Comparison of ENCODE assay signal across 19 cellular contexts in the genomic region with DNA sequence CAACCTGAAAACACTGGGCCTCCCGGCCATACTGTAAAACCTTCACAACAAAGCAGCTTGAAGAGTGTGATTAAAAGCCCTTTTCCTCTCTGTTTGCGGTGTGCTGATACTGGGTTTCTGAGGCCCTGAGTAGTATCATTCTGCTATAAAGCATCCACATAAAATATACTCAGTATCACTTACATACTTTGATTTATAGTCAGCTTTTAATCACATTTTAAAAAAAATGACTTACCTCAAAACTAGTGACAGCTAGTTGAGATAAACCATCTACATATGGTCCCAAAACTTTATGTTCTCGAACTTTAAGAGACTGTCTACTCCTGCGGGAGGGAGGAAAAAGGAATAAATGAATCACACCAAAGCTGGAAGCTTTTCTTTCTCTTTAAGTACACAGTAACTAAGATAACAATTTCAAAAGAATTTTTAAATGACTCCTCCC.
DNase-seq lines count a peak whose midpoint lies in the region; ATAC-seq and TF ChIP-seq lines count a peak whose summit lies in the region.
"Had no signal": no experiment of that assay in that cellular context is flagged by ENCODE, and none has a peak within 500 bp of the region (broad histone marks: within the 10 kb centered on the region; RNA-seq: fewer than 3 reads in every experiment).

No MANE protein-coding gene starts in this region.

- peaks cover 8% of the 10 kb centered on the region for H3K27me3 Mint-ChIP-seq in T-helper 2 cell treated with Interferon-gamma antibody and Interleukin-4, amounts not matched to agents 5 μg/mL and 100 μg/mL, for 36 hours (ENCODE audit: low read depth)
- H3K27me3 Mint-ChIP-seq: naive B cell, progenitor cell of endocrine pancreas had no signal

- H3K9me3 ChIP-seq in left lung (no peaks in the 10 kb centered on the region), aorta (ENCODE audit: control insufficient read depth, low read length) (no peaks in the 10 kb centered on the region), right atrium auricular region (no peaks in the 10 kb centered on the region)

- H3K27ac ChIP-seq in KMS-11 (peak overlapping the region; percentile 37; the same call in 1 of the 2 replicates), left lung (peak overlapping the region; percentile 30 to 53), aorta (ENCODE audit: low read depth in 1 of 2, low read length in 2 of 2) (peak overlapping the region; percentile 63 to 74), right atrium auricular region (peak overlapping the region in 1 of 2 donors; percentile 14)
- H3K27ac ChIP-seq: C4-2B had no signal

- intact Hi-C loops in left lung (cut with DNase I) (no loop called here), aorta (cut with DNase I) (loop anchor here in 1 of 2 donors (5.0 to 10.0 kb wide), 2 partner anchors 136 to 193 kb away; partner anchors contain the start of gene KIF13A)

- no peak overlapping the region for H3K9ac ChIP-seq in KMS-11

- peak overlapping the region; percentile 38 for H3K4me2 ChIP-seq in KMS-11
- H3K4me2 ChIP-seq: GM23338 had no signal

- no peaks in the 10 kb centered on the region for H4K20me1 ChIP-seq in KMS-11 (ENCODE audit: insufficient read depth)

- no peak overlapping the region for H3K27ac Mint-ChIP-seq in T-helper 2 cell treated with Interferon-gamma antibody and Interleukin-4, amounts not matched to agents 5 μg/mL and 100 μg/mL, for 36 hours
- H3K27ac Mint-ChIP-seq: activated CD8-positive, alpha-beta memory T cell treated with anti-CD3 and anti-CD28 coated beads, Interleukin-2, amount 10 ng/mL, durations not matched to agents 7 days and 5 days; GM23338; progenitor cell of endocrine pancreas; T-cell had no signal

- WGBS in aorta, 2 donors, result 8 to 10% methylated on average over 4 of the region's 4 CpGs

- H3K9me3 Mint-ChIP-seq in T-helper 2 cell treated with Interferon-gamma antibody and Interleukin-4, amounts not matched to agents 5 μg/mL and 100 μg/mL, for 36 hours, result no peaks in the 10 kb centered on the region
- H3K9me3 Mint-ChIP-seq: GM23338, naive B cell, T-cell had no signal

- no peak overlapping the region for H3K4me3 ChIP-seq in KMS-11 (IDR thresholded peaks at IDR 0.05; ENCODE audit: insufficient read depth, low read depth, low read length)
- no peak overlapping the region for H3K4me3 ChIP-seq in choroid plexus epithelial cell (ENCODE audit: low read depth, low read length)
- H3K4me3 ChIP-seq in left lung, result no peak overlapping the region
- H3K4me3 ChIP-seq in aorta (ENCODE audit: low read length in 2 of 2), result no peak overlapping the region
- no peak overlapping the region for H3K4me3 ChIP-seq in right atrium auricular region
- H3K4me3 ChIP-seq: GM23338 had no signal

- H3K4me3 Mint-ChIP-seq in T-helper 2 cell treated with Interferon-gamma antibody and Interleukin-4, amounts not matched to agents 5 μg/mL and 100 μg/mL, for 36 hours, result no peak overlapping the region
- H3K4me3 Mint-ChIP-seq: activated CD8-positive, alpha-beta memory T cell treated with anti-CD3 and anti-CD28 coated beads, Interleukin-2, amount 10 ng/mL, durations not matched to agents 7 days and 5 days; GM23338; naive B cell; T-cell had no signal

- ATAC-seq in left lung (peak; percentile 81), aorta (ENCODE audit: low FRiP score) (no peak)
- ATAC-seq: activated CD8-positive, alpha-beta memory T cell treated with anti-CD3 and anti-CD28 coated beads, Interleukin-2, amount 10 ng/mL, durations not matched to agents 7 days and 5 days; GM23338; left lobe of liver; T-cell had no signal

- H3K79me2 ChIP-seq in KMS-11 (ENCODE audit: insufficient read depth, low read depth), result no peaks in the 10 kb centered on the region

- H3K4me1 Mint-ChIP-seq in T-helper 2 cell treated with Interferon-gamma antibody and Interleukin-4, amounts not matched to agents 5 μg/mL and 100 μg/mL, for 36 hours (ENCODE audit: low read depth), result no peaks in the 10 kb centered on the region
- H3K4me1 Mint-ChIP-seq: activated CD8-positive, alpha-beta memory T cell treated with anti-CD3 and anti-CD28 coated beads, Interleukin-2, amount 10 ng/mL, durations not matched to agents 7 days and 5 days; GM23338; naive B cell; T-cell had no signal

- H3K4me1 ChIP-seq in KMS-11 (ENCODE audit: low read depth, poor library complexity, severe bottlenecking) (peaks cover 27% of the 10 kb centered on the region), left lung (peaks cover 8 to 9% of the 10 kb centered on the region in 2 donors), aorta (ENCODE audit: control insufficient read depth in 1 of 2, insufficient read depth in 2 of 2, low read length in 2 of 2) (peaks cover 1 to 4% of the 10 kb centered on the region in 2 donors), right atrium auricular region (peaks cover 0 to 13% of the 10 kb centered on the region in 2 donors)

- no peaks in the 10 kb centered on the region for H3K36me3 Mint-ChIP-seq in T-helper 2 cell treated with Interferon-gamma antibody and Interleukin-4, amounts not matched to agents 5 μg/mL and 100 μg/mL, for 36 hours (ENCODE audit: low read depth)
- H3K36me3 Mint-ChIP-seq: activated CD8-positive, alpha-beta memory T cell treated with anti-CD3 and anti-CD28 coated beads, Interleukin-2, amount 10 ng/mL, durations not matched to agents 7 days and 5 days; T-cell had no signal

- no peaks in the 10 kb centered on the region for H3K27me3 ChIP-seq in KMS-11 (ENCODE audit: insufficient read depth, low read depth)
- H3K27me3 ChIP-seq in left lung, result no peaks in the 10 kb centered on the region
- no peaks in the 10 kb centered on the region for H3K27me3 ChIP-seq in aorta (ENCODE audit: control insufficient read depth in 1 of 2, insufficient read depth in 2 of 2, low read length in 1 of 2)
- H3K27me3 ChIP-seq in right atrium auricular region, result no peaks in the 10 kb centered on the region

- TF ChIP-seq CTCF in KMS-11 (conservative IDR thresholded peaks at IDR 0.05; ENCODE audit: low read depth, low read length) (no peak), choroid plexus epithelial cell (conservative IDR thresholded peaks at IDR 0.05; ENCODE audit: low read depth, low read length) (no peak), left lung (IDR thresholded peaks at IDR 0.05) (no peak), right atrium auricular region (IDR thresholded peaks at IDR 0.05) (no peak)

- DNase-seq in choroid plexus epithelial cell (ENCODE audit: low read depth) (peak; percentile 58), left lung (no peak), aorta (no peak), right atrium auricular region (ENCODE audit: low spot score) (no peak), NCI-H1417 (lab: John Stamatoyannopoulos, UW) (no peak)
- no peak for DNase-seq in T-helper 2 cell treated with Interferon-gamma antibody and Interleukin-4, amounts not matched to agents 5 μg/mL and 100 μg/mL, for 36 hours (ENCODE audit: low spot score)
- DNase-seq: activated CD4-positive, CD25-positive, alpha-beta regulatory T cell; activated CD8-positive, alpha-beta memory T cell treated with anti-CD3 and anti-CD28 coated beads, Interleukin-2, amount 10 ng/mL, durations not matched to agents 7 days and 5 days; activated naive CD4-positive, alpha-beta T cell; DMS79 treated with DMSO at 0.1 percent for 48 hours; naive B cell; NCI-H2029; NCI-H69; T-cell had no signal

- peak overlapping the region; percentile 27; the same call in 1 of the 2 replicates for H2AFZ ChIP-seq in KMS-11 (ENCODE audit: low read depth)
- H2AFZ ChIP-seq: GM23338 had no signal

- H3K36me3 ChIP-seq in KMS-11 (ENCODE audit: insufficient read depth) (no peaks in the 10 kb centered on the region), left lung (peaks cover 0 to 48% of the 10 kb centered on the region in 2 donors), aorta (ENCODE audit: control insufficient read depth in 1 of 2, insufficient read depth in 2 of 2, low read length in 1 of 2) (peaks cover 3 to 8% of the 10 kb centered on the region in 2 donors), right atrium auricular region (peaks cover 28% of the 10 kb centered on the region)
